ENCODE assay signal across 13 cellular contexts in genomic region chr4:165700855-165701254, GRCh38.
DNase-seq lines count a peak whose midpoint lies in the region; ATAC-seq and TF ChIP-seq lines count a peak whose summit lies in the region.
"Had no signal": no experiment of that assay in that cellular context is flagged by ENCODE, and none has a peak within 500 bp of the region (broad histone marks: within the 10 kb centered on the region; RNA-seq: fewer than 3 reads in every experiment).

No MANE protein-coding gene starts in this region.

- no peaks in the 10 kb centered on the region for H3K4me1 Mint-ChIP-seq in endodermal cell
- H3K4me1 Mint-ChIP-seq: CD14-positive monocyte had no signal

- no peak for TF ChIP-seq EP300 in Ishikawa (IDR thresholded peaks at IDR 0.05; ENCODE audit: borderline replicate concordance)

- BruUV-seq in A673 (replicated peaks; lab: Mats Ljungman, UMichigan), result no TSS peak

- no peak overlapping the region for H3K4me3 Mint-ChIP-seq in endodermal cell
- H3K4me3 Mint-ChIP-seq: CD14-positive monocyte; T-helper 1 cell treated with Interleukin-12 subunit alpha and Interleukin-12 subunit beta and Interleukin-4 antibody, amounts not matched to agents 30 μg/mL and 1 μg/mL, for 36 hours had no signal

- no peaks in the 10 kb centered on the region for H3K9me3 ChIP-seq in A673 (ENCODE audit: low read depth, low read length, poor library complexity, severe bottlenecking)
- no peaks in the 10 kb centered on the region for H3K9me3 ChIP-seq in endodermal cell (ENCODE audit: control insufficient read depth, low read length)
- H3K9me3 ChIP-seq in esophagus squamous epithelium, result no peaks in the 10 kb centered on the region

- H3K27me3 ChIP-seq in A673 (replicated peaks; ENCODE audit: insufficient read depth, low read depth, low read length, poor library complexity) (no peaks in the 10 kb centered on the region), endodermal cell (ENCODE audit: control insufficient read depth, insufficient read depth, low read length, poor library complexity, severe bottlenecking) (no peaks in the 10 kb centered on the region), esophagus squamous epithelium (no peaks in the 10 kb centered on the region)

- TF ChIP-seq POLR2A in esophagus squamous epithelium (IDR thresholded peaks at IDR 0.05), result no peak

- peak; percentile 51; the same call in 1 of the 2 replicates for TF ChIP-seq RAD21 in Ishikawa (IDR thresholded peaks at IDR 0.05; ENCODE audit: low read depth)

- DNase-seq in A673 (ENCODE audit: low spot score) (no peak), GM13977 (ENCODE audit: low spot score) (no peak), endodermal cell (peak; percentile 67), NCI-H187 treated with DMSO at 0.1 percent for 48 hours (lab: John Stamatoyannopoulos, UW) (no peak), esophagus squamous epithelium (lab: John Stamatoyannopoulos, UW) (no peak)
- DNase-seq: activated T-cell treated with anti-CD3 and anti-CD28 coated beads, Interleukin-2, amount 50 U/mL, for 48 hours; NCI-H2107 had no signal

- H3K27ac ChIP-seq in A673 (ENCODE audit: low read depth, low read length, poor library complexity, severe bottlenecking), result no peak overlapping the region
- no peak overlapping the region for H3K27ac ChIP-seq in endodermal cell (ENCODE audit: low read depth, low read length)
- H3K27ac ChIP-seq in esophagus squamous epithelium, result no peak overlapping the region
- H3K27ac ChIP-seq: coronary artery had no signal

- no peaks in the 10 kb centered on the region for H3K9me3 Mint-ChIP-seq in endodermal cell
- H3K9me3 Mint-ChIP-seq: T-helper 1 cell treated with Interleukin-12 subunit alpha and Interleukin-12 subunit beta and Interleukin-4 antibody, amounts not matched to agents 30 μg/mL and 1 μg/mL, for 36 hours had no signal

- CTCF ChIA-PET in A673 (lab: Charles Lee), result no interaction called here

- intact Hi-C loops in A673 (cut with micrococcal nuclease; ENCODE audit: unreplicated experiment) (loop anchor here (5.0 kb wide), 1 partner anchor 159 kb away; no protein-coding TSS in a partner anchor), esophagus squamous epithelium (cut with DNase I) (no loop called here)

- H3K36me3 ChIP-seq in A673 (ENCODE audit: insufficient read depth, low read length, poor library complexity, severe bottlenecking) (no peaks in the 10 kb centered on the region), endodermal cell (ENCODE audit: control insufficient read depth, insufficient read depth, low read length) (no peaks in the 10 kb centered on the region), esophagus squamous epithelium (no peaks in the 10 kb centered on the region)

- ATAC-seq in GM21528 (IDR thresholded peaks at IDR 0.05; ENCODE audit: low FRiP score, unreplicated experiment) (no peak), GM18861 (IDR thresholded peaks at IDR 0.05; ENCODE audit: unreplicated experiment) (no peak)

- no peak overlapping the region for H3K27ac Mint-ChIP-seq in endodermal cell
- H3K27ac Mint-ChIP-seq: CD14-positive monocyte; T-helper 1 cell treated with Interleukin-12 subunit alpha and Interleukin-12 subunit beta and Interleukin-4 antibody, amounts not matched to agents 30 μg/mL and 1 μg/mL, for 36 hours had no signal

- H3K27me3 Mint-ChIP-seq in endodermal cell (ENCODE audit: insufficient read depth), result peaks cover 3% of the 10 kb centered on the region

- POLR2A ChIA-PET in A673 (lab: Charles Lee; ENCODE audit: low non-redundant PET), result no interaction called here

- no peak overlapping the region for H3K9ac ChIP-seq in endodermal cell (ENCODE audit: extremely low read depth, low read length, poor library complexity, severe bottlenecking)

- in situ Hi-C loops in GM13977 (cut with MboI; ENCODE audit: low pct_unique_long_range_greater_than_20kb, low sequenced_read_pairs, unreplicated experiment), result no loop called here

- TF ChIP-seq CTCF in A673 (conservative IDR thresholded peaks at IDR 0.05; ENCODE audit: low read depth, low read length) (peak; percentile 45; the same call in 1 of the 2 replicates), GM13977 (IDR thresholded peaks at IDR 0.05; ENCODE audit: extremely low read depth, insufficient read depth, missing control alignments) (peak; percentile 27), endodermal cell (conservative IDR thresholded peaks at IDR 0.05) (peak; percentile 81), esophagus squamous epithelium (IDR thresholded peaks at IDR 0.05) (peak in 1 of 6 experiments; percentile 24)

- H3K4me1 ChIP-seq in A673 (ENCODE audit: insufficient read depth, low read length, poor library complexity, severe bottlenecking) (peaks cover 6% of the 10 kb centered on the region), endodermal cell (ENCODE audit: control insufficient read depth, insufficient read depth, low read length) (no peaks in the 10 kb centered on the region), esophagus squamous epithelium (no peaks in the 10 kb centered on the region)

- H3K36me3 Mint-ChIP-seq in endodermal cell (ENCODE audit: low read depth), result no peaks in the 10 kb centered on the region
- H3K36me3 Mint-ChIP-seq: CD14-positive monocyte had no signal

- H3K4me3 ChIP-seq in A673 (ENCODE audit: low read depth, low read length, poor library complexity, severe bottlenecking) (no peak overlapping the region), endodermal cell (ENCODE audit: low read length) (no peak overlapping the region), esophagus squamous epithelium (no peak overlapping the region)
- H3K4me3 ChIP-seq: coronary artery had no signal

TF ChIP-seq in Ishikawa, 13 proteins besides CTCF, POLR2A, EP300 and RAD21:
- TF ChIP-seq CREB1 (IDR thresholded peaks at IDR 0.05; ENCODE audit: low read depth), result no peak
- no peak for TF ChIP-seq FOXM1 (IDR thresholded peaks at IDR 0.05; ENCODE audit: borderline replicate concordance, low read depth)
- no peak for TF ChIP-seq TCF12 (IDR thresholded peaks at IDR 0.05; ENCODE audit: low read depth)
- no peak for TF ChIP-seq CEBPB (IDR thresholded peaks at IDR 0.05)
- TF ChIP-seq MAX (IDR thresholded peaks at IDR 0.05), result no peak
- TF ChIP-seq TAF1 (IDR thresholded peaks at IDR 0.05; ENCODE audit: low read depth), result no peak
- no peak for TF ChIP-seq TEAD4 (IDR thresholded peaks at IDR 0.05)
- TF ChIP-seq USF1 (IDR thresholded peaks at IDR 0.05), result no peak
- no peak for TF ChIP-seq NFIC (IDR thresholded peaks at IDR 0.05)
- no peak for TF ChIP-seq ZBTB7A (IDR thresholded peaks at IDR 0.05; ENCODE audit: low read depth)
- TF ChIP-seq REST (IDR thresholded peaks at IDR 0.05; ENCODE audit: low read depth), result no peak
- TF ChIP-seq EGR1 (IDR thresholded peaks at IDR 0.05), result no peak
- TF ChIP-seq YY1 (IDR thresholded peaks at IDR 0.05; ENCODE audit: low read depth), result no peak
